ENCODE assay signal across 8 cellular contexts in the genomic region with DNA sequence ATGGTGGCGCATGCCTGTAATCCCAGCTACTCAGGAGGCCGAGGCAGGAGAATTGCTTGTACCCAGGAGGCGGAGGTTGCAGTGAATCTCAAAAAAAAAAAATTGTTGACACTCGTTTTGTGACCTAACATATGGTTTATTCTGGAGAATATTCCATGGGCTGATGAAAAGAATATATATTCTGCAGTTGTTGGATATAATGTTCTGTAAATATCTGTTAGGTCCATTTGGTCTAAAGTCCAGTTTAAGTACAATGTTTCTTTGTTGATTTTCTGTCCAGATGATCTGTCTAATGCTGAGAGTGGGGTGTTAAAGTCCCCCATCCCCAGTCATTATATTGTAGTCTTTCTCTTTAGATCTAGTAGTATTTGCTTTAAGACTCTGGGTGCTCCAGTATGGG. TPM values are rescaled to one million over a fixed set of nuclear protein-coding genes. Genes with fewer than 3 reads are reported as not detected.
"Had no signal": no experiment of that assay in that cellular context is flagged by ENCODE, and none has a peak within 500 bp of the region (broad histone marks: within the 10 kb centered on the region; RNA-seq: fewer than 3 reads in every experiment).

No MANE protein-coding gene starts in this region.

- H3K9ac ChIP-seq: KMS-11 had no signal

- FAIRE-seq: HTR-8/SVneo, K562 had no signal

- ATAC-seq: K562 had no signal

- DNase-seq: IMR-90, KBM-7, KG1 had no signal

- H3K4me2 ChIP-seq: KMS-11 had no signal

- H3K27ac ChIP-seq: HL-60, KMS-11 had no signal

- H3K4me3 ChIP-seq: K562 had no signal

RNA-seq across cellular contexts. Expression of a gene that starts 15.6 kb away (rescaled TPM):
- polyA plus RNA-seq: IgD-negative memory B cell had no signal
